Comparison of ENCODE assay signal across 18 cellular contexts in genomic region chr15:66691727-66692126, GRCh38. TPM values are rescaled to one million over a fixed set of nuclear protein-coding genes. Genes with fewer than 3 reads are reported as not detected.
DNase-seq lines count a peak whose midpoint lies in the region; ATAC-seq and TF ChIP-seq lines count a peak whose summit lies in the region.
"Had no signal": no experiment of that assay in that cellular context is flagged by ENCODE, and none has a peak within 500 bp of the region (broad histone marks: within the 10 kb centered on the region; RNA-seq: fewer than 3 reads in every experiment).

No MANE protein-coding gene starts in this region.

- intact Hi-C loops in cardiac septum (cut with DNase I) = no loop called here

- TF ChIP-seq CTCF in cardiac muscle cell (IDR thresholded peaks at IDR 0.05; ENCODE audit: low read depth, low read length) (no peak), VCaP (conservative IDR thresholded peaks at IDR 0.05) (no peak), mesothelial cell of epicardium (IDR thresholded peaks at IDR 0.05; ENCODE audit: unreplicated experiment) (no peak)

- H3K36me3 ChIP-seq in cardiac muscle cell = no peaks in the 10 kb centered on the region
- H3K36me3 ChIP-seq in stomach smooth muscle (ENCODE audit: control insufficient read depth in 2 of 2, insufficient read depth in 2 of 2, low read length in 2 of 2) = no peaks in the 10 kb centered on the region
- H3K36me3 ChIP-seq: MG63 had no signal

- no peaks in the 10 kb centered on the region for H3K9me3 Mint-ChIP-seq in mesothelial cell of epicardium

- peaks cover 35% of the 10 kb centered on the region for H3K4me1 Mint-ChIP-seq in mesothelial cell of epicardium

- peak overlapping the region; percentile 95 for H3K27ac Mint-ChIP-seq in mesothelial cell of epicardium

- H3K9ac ChIP-seq in stomach smooth muscle (ENCODE audit: low read length in 2 of 2) = peak overlapping the region in 1 of 2 donors; percentile 29

- H3K9me3 ChIP-seq in cardiac muscle cell (ENCODE audit: low read depth) (no peaks in the 10 kb centered on the region), stomach smooth muscle (ENCODE audit: control insufficient read depth in 2 of 2, low read length in 2 of 2) (no peaks in the 10 kb centered on the region)
- H3K9me3 ChIP-seq: MG63 had no signal

- no peak overlapping the region for H3K4me3 Mint-ChIP-seq in mesothelial cell of epicardium

- H3K27me3 Mint-ChIP-seq in mesothelial cell of epicardium (ENCODE audit: low read depth) = no peaks in the 10 kb centered on the region

- H3K4me1 ChIP-seq in cardiac muscle cell (ENCODE audit: low read depth) = peaks cover 43% of the 10 kb centered on the region
- peaks cover 7% of the 10 kb centered on the region for H3K4me1 ChIP-seq in stomach smooth muscle (ENCODE audit: control insufficient read depth, insufficient read depth, low read length)

- H3K4me3 ChIP-seq in cardiac muscle cell (no peak overlapping the region), stomach smooth muscle (ENCODE audit: low read length in 2 of 2) (no peak overlapping the region)
- H3K4me3 ChIP-seq: MG63 had no signal

- H3K27me3 ChIP-seq in cardiac muscle cell (no peaks in the 10 kb centered on the region), stomach smooth muscle (ENCODE audit: control insufficient read depth in 1 of 2, insufficient read depth in 2 of 2, low read length in 2 of 2) (no peaks in the 10 kb centered on the region)
- H3K27me3 ChIP-seq: MG63 had no signal

- DNase-seq in cardiac muscle cell (ENCODE audit: low read depth in 1 of 2, low spot score in 1 of 2) (no peak), cardiac septum (ENCODE audit: low spot score) (no peak), mesothelial cell of epicardium (ENCODE audit: low spot score in 2 of 2, unreplicated experiment in 2 of 2) (no peak), NCI-H2171 treated with DMSO at 0.1 percent for 48 hours (lab: John Stamatoyannopoulos, UW) (no peak), NCI-H2196 (lab: John Stamatoyannopoulos, UW; ENCODE audit: unreplicated experiment) (no peak)
- DNase-seq: Calu3, HCEC 1CT, IMR-90, Karpas-422, MG63, NCI-H1092, NCI-H2081 treated with DMSO at 0.1 percent for 48 hours, NCI-H2227 treated with DMSO at 0.1 percent for 48 hours, NCI-H524, SHP77 treated with DMSO at 0.1 percent for 48 hours had no signal

- H3K27ac ChIP-seq in cardiac muscle cell (peak overlapping the region; percentile 81), VCaP (peak overlapping the region; percentile 73; the same call in 1 of the 2 replicates), stomach smooth muscle (ENCODE audit: low read length) (peak overlapping the region; percentile 11)

- no peaks in the 10 kb centered on the region for H3K36me3 Mint-ChIP-seq in mesothelial cell of epicardium

- no peak for ATAC-seq in HG02759 (IDR thresholded peaks at IDR 0.05; ENCODE audit: unreplicated experiment)

RNA-seq across cellular contexts. Expression of gene SMAD6, which starts 10.3 kb away (rescaled TPM):
- 232 and 274 TPM in 2 replicates for total RNA-seq in cardiac muscle cell
- polyA plus RNA-seq in cardiac muscle cell = 106 and 155 TPM in 2 replicates
- total RNA-seq in cardiac septum = 50.2 TPM
- total RNA-seq in mesothelial cell of epicardium = 164 to 176 TPM (median 176 TPM) in 3 replicates

Comparison
In these comparisons a context has a peak if more than half of its experiments do, and no peak if none do; other contexts are left out.
1. H3K27ac ChIP-seq: peak in every context shown above with its lines; median percentile 81 in cardiac muscle cell; 73 in VCaP; 11 in stomach smooth muscle.